25 cellular contexts compared by ENCODE assay signal in the genomic region with DNA sequence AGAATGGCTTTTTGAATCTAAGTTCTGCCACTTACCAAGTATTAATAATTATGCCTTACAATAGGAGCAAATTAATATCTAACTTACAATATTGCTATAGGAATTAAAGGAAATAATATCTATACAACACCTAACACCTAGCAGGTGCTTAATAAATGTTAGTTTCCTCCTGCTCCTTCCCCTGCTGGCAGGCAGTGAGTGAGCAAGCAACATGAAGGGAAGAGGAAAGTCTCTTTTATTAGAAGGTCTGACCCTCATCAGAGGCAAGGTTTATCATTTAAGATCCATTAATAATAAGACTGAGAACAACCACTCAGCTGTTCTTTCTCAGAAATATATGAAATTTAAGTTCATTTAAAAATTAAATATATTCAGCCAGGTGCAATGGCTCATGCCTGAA. TPM values are rescaled to one million over a fixed set of nuclear protein-coding genes. Genes with fewer than 3 reads are reported as not detected.
DNase-seq lines count a peak whose midpoint lies in the region; ATAC-seq and TF ChIP-seq lines count a peak whose summit lies in the region.
"Had no signal": no experiment of that assay in that cellular context is flagged by ENCODE, and none has a peak within 500 bp of the region (broad histone marks: within the 10 kb centered on the region; RNA-seq: fewer than 3 reads in every experiment).

No MANE protein-coding gene starts in this region.

- peak in 1 of 2 experiments; percentile 21; a peak in 2 of 4 replicates for TF ChIP-seq CTCF in GM23338 (conservative IDR thresholded peaks at IDR 0.05; ENCODE audit: low read depth in 2 of 2)
- TF ChIP-seq CTCF in HEK293 (tag by site-specific recombination; IDR thresholded peaks at IDR 0.05), result no peak
- peak; percentile 17 for TF ChIP-seq CTCF in chondrocyte (IDR thresholded peaks at IDR 0.05)
- peak; percentile 5 for TF ChIP-seq CTCF in osteoblast (IDR thresholded peaks at IDR 0.05; ENCODE audit: extremely low read depth, low read depth, low read length)

- H3K4me1 ChIP-seq in GM23338 (ENCODE audit: insufficient read depth) (no peaks in the 10 kb centered on the region), HEK293 (ENCODE audit: control insufficient read depth, insufficient read depth, low read length) (no peaks in the 10 kb centered on the region), osteoblast (ENCODE audit: insufficient read depth, low read length) (no peaks in the 10 kb centered on the region)
- H3K4me1 ChIP-seq: A549; BLaER1 treated with 17β-estradiol and CSF1 and Interleukin-3, amounts not matched to agents 10 nM and 100 nM; SJSA1 had no signal

- H3K27me3 ChIP-seq in GM23338 (ENCODE audit: insufficient read depth) (no peaks in the 10 kb centered on the region), osteoblast (ENCODE audit: insufficient read depth, low read length) (peaks cover 2% of the 10 kb centered on the region)

- CTCF ChIA-PET in HEK293 (lab: Yijun Ruan, JAX), result no interaction called here

- H3K4me1 Mint-ChIP-seq in GM23338 (no peaks in the 10 kb centered on the region), chondrocyte (ENCODE audit: low read depth) (no peaks in the 10 kb centered on the region)
- H3K4me1 Mint-ChIP-seq: T-cell had no signal

- H3K4me2 ChIP-seq in GM23338 (no peak overlapping the region), osteoblast (ENCODE audit: insufficient read depth, low read length) (no peak overlapping the region)
- H3K4me2 ChIP-seq: A549; BLaER1 treated with 17β-estradiol and CSF1 and Interleukin-3, amounts not matched to agents 10 nM and 100 nM had no signal

- H3K9me2 ChIP-seq in GM23338 (ENCODE audit: insufficient read depth), result no peaks in the 10 kb centered on the region

- H3K9me3 Mint-ChIP-seq in GM23338 (no peaks in the 10 kb centered on the region), chondrocyte (ENCODE audit: low read depth) (no peaks in the 10 kb centered on the region)
- H3K9me3 Mint-ChIP-seq: CD4-positive, alpha-beta T cell; T-cell had no signal

- no peak overlapping the region for H3K27ac Mint-ChIP-seq in GM23338
- no peak overlapping the region for H3K27ac Mint-ChIP-seq in chondrocyte (ENCODE audit: unreplicated experiment)
- H3K27ac Mint-ChIP-seq: CD4-positive, alpha-beta T cell; T-cell had no signal

- H3K27ac ChIP-seq in GM23338 (ENCODE audit: low read depth) (no peak overlapping the region), HEK293 (ENCODE audit: extremely low read depth, low read depth, low read length) (no peak overlapping the region), osteoblast (ENCODE audit: low read depth, low read length) (no peak overlapping the region)
- H3K27ac ChIP-seq: A549; BLaER1 treated with 17β-estradiol and CSF1 and Interleukin-3, amounts not matched to agents 10 nM and 100 nM; SJSA1 had no signal

- H3K27me3 Mint-ChIP-seq in GM23338 (ENCODE audit: insufficient read depth, low read depth, poor library complexity) (no peaks in the 10 kb centered on the region), chondrocyte (ENCODE audit: low read depth) (peaks cover 8% of the 10 kb centered on the region)

- H3K79me2 ChIP-seq in GM23338 (replicated peaks; ENCODE audit: insufficient read depth) (no peaks in the 10 kb centered on the region), osteoblast (ENCODE audit: insufficient read depth, low read length) (no peaks in the 10 kb centered on the region)

- POLR2A ChIA-PET in HEK293 (lab: Yijun Ruan, JAX), result no interaction called here

- H3K9me3 ChIP-seq in HEK293 (ENCODE audit: control insufficient read depth, insufficient read depth, low read depth, low read length), result no peaks in the 10 kb centered on the region
- no peaks in the 10 kb centered on the region for H3K9me3 ChIP-seq in osteoblast (ENCODE audit: low read depth, low read length)
- H3K9me3 ChIP-seq: A549; BLaER1 treated with 17β-estradiol and CSF1 and Interleukin-3, amounts not matched to agents 10 nM and 100 nM; SJSA1 had no signal

- DNase-seq in GM23338 (ENCODE audit: low spot score), result peak; percentile 27
- DNase-seq in chondrocyte (ENCODE audit: low spot score), result no peak
- DNase-seq in osteoblast (ENCODE audit: insufficient read length, low spot score, missing footprints), result no peak
- DNase-seq in SW 1271 (lab: John Stamatoyannopoulos, UW), result no peak
- DNase-seq in hypothalamus (lab: John Stamatoyannopoulos, UW), result no peak
- DNase-seq in Right ventricle myocardium inferior (ENCODE audit: missing footprints), result no peak
- DNase-seq: AML-193; CD4-positive, alpha-beta T cell; EL; GDM1; IMR-90; KG1; NCI-H1048; NCI-H1417 treated with DMSO at 0.1 percent for 48 hours; NCI-H1694 treated with DMSO at 0.1 percent for 48 hours; NCI-H2081; NCI-H2227 treated with DMSO at 0.1 percent for 48 hours; NCI-H510A; PC-3; T-cell had no signal

- intact Hi-C loops in Right ventricle myocardium inferior (cut with DNase I), result no loop called here

- H3F3A ChIP-seq in GM23338 (replicated peaks; ENCODE audit: low read depth), result no peaks in the 10 kb centered on the region

- ATAC-seq in GM23338 (0 out of 3 replicates have a peak, but pooled peaks have one; percentile 26), Right ventricle myocardium inferior (no peak)
- ATAC-seq: A549, PC-3, T-cell had no signal

- H3K4me3 ChIP-seq in GM23338, result no peak overlapping the region
- no peak overlapping the region for H3K4me3 ChIP-seq in HEK293 (ENCODE audit: low read depth, low read length)
- H3K4me3 ChIP-seq in osteoblast (ENCODE audit: insufficient read depth, low read length), result no peak overlapping the region
- H3K4me3 ChIP-seq: A549; BLaER1 treated with 17β-estradiol and CSF1 and Interleukin-3, amounts not matched to agents 10 nM and 100 nM; SJSA1 had no signal

- H3K36me3 Mint-ChIP-seq in GM23338 (ENCODE audit: low read depth) (no peaks in the 10 kb centered on the region), chondrocyte (ENCODE audit: low read depth) (no peaks in the 10 kb centered on the region)
- H3K36me3 Mint-ChIP-seq: T-cell had no signal

- no peak overlapping the region; the same call in 1 of the 2 replicates for H2AFZ ChIP-seq in GM23338
- H2AFZ ChIP-seq in osteoblast (ENCODE audit: low read length), result no peak overlapping the region

- H3K36me3 ChIP-seq in GM23338 (ENCODE audit: insufficient read depth), result no peaks in the 10 kb centered on the region
- no peaks in the 10 kb centered on the region for H3K36me3 ChIP-seq in HEK293 (ENCODE audit: control insufficient read depth in 2 of 2, insufficient read depth in 1 of 2, low read length in 2 of 2)
- H3K36me3 ChIP-seq in osteoblast (ENCODE audit: insufficient read depth, low read length), result no peaks in the 10 kb centered on the region
- H3K36me3 ChIP-seq: BLaER1 treated with 17β-estradiol and CSF1 and Interleukin-3, amounts not matched to agents 10 nM and 100 nM; SJSA1 had no signal

- H3K4me3 Mint-ChIP-seq in GM23338 (no peak overlapping the region), chondrocyte (ENCODE audit: unreplicated experiment) (no peak overlapping the region)
- H3K4me3 Mint-ChIP-seq: CD4-positive, alpha-beta T cell; T-cell had no signal

- no peaks in the 10 kb centered on the region for H4K20me1 ChIP-seq in GM23338 (replicated peaks; ENCODE audit: insufficient read depth)
- H4K20me1 ChIP-seq in osteoblast (ENCODE audit: insufficient read depth, low read length), result no peaks in the 10 kb centered on the region
- H4K20me1 ChIP-seq: BLaER1 treated with 17β-estradiol and CSF1 and Interleukin-3, amounts not matched to agents 10 nM and 100 nM had no signal

TF ChIP-seq in GM23338, 12 proteins besides CTCF, POLR2A, EP300 and RAD21 (continues in another document):
- TF ChIP-seq EZH2 (IDR thresholded peaks at IDR 0.05; ENCODE audit: low read depth, unreplicated experiment), result no peak
- TF ChIP-seq EZH2phosphoT487 (IDR thresholded peaks at IDR 0.05; ENCODE audit: unreplicated experiment), result no peak
- no peak for TF ChIP-seq POLR2AphosphoS5 (IDR thresholded peaks at IDR 0.05; ENCODE audit: low read depth)
- TF ChIP-seq ZNF114 (CRISPR knock-in tag; IDR thresholded peaks at IDR 0.05), result no peak
- TF ChIP-seq STAT1 (IDR thresholded peaks at IDR 0.05; ENCODE audit: unreplicated experiment), result no peak
- TF ChIP-seq, protein P1, sequence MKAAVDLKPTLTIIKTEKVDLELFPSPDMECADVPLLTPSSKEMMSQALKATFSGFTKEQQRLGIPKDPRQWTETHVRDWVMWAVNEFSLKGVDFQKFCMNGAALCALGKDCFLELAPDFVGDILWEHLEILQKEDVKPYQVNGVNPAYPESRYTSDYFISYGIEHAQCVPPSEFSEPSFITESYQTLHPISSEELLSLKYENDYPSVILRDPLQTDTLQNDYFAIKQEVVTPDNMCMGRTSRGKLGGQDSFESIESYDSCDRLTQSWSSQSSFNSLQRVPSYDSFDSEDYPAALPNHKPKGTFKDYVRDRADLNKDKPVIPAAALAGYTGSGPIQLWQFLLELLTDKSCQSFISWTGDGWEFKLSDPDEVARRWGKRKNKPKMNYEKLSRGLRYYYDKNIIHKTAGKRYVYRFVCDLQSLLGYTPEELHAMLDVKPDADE (IDR thresholded peaks at IDR 0.05), result no peak

TF ChIP-seq in HEK293, 187 proteins besides CTCF, POLR2A, EP300 and RAD21:
- TF ChIP-seq ZNF610 (tag by site-specific recombination; IDR thresholded peaks at IDR 0.05; ENCODE audit: borderline replicate concordance), result no peak
- no peak for TF ChIP-seq ZNF548 (tag by site-specific recombination; IDR thresholded peaks at IDR 0.05)
- TF ChIP-seq ZNF10 (tag by site-specific recombination; IDR thresholded peaks at IDR 0.05), result peak; percentile 74; the same call in 1 of the 2 replicates
- no peak for TF ChIP-seq ZIC2 (tag by site-specific recombination; IDR thresholded peaks at IDR 0.05)

RNA-seq across cellular contexts. Expression of gene DYNC1LI2, which starts 6.7 kb away (rescaled TPM):
- total RNA-seq in GM23338 (2014; rRNA removed; shearing (Covaris generic)), result 73.9 and 113 TPM in 2 replicates
- polyA plus RNA-seq in GM23338 (2016; fragmentation: Nextera tagmentation; extraction: Ambion mirVana), result 73.4 and 85.9 TPM in 2 replicates
- total RNA-seq in chondrocyte (144 to 153 TPM (median 147 TPM) in 3 replicates), osteoblast (157 and 183 TPM in 2 replicates), Right ventricle myocardium inferior (76.6 TPM)

RNA-seq across cellular contexts. Expression of gene TERB1, which starts 43.3 kb away (rescaled TPM):
- total RNA-seq in GM23338 (2014; rRNA removed; shearing (Covaris generic)), result not detected in 2 replicates
- not detected in 2 replicates for polyA plus RNA-seq in GM23338 (2016; fragmentation: Nextera tagmentation; extraction: Ambion mirVana)
- total RNA-seq in chondrocyte (not detected in 3 replicates), osteoblast (0.29 and 0.36 TPM in 2 replicates), Right ventricle myocardium inferior (not detected)
- total RNA-seq: H1, IMR-90, PC-3 had no signal
- polyA plus RNA-seq: H1, IMR-90 had no signal
